12 cellular contexts compared by ENCODE assay signal in genomic region chr1:225442156-225442555, GRCh38. TPM values are rescaled to one million over a fixed set of nuclear protein-coding genes. Genes with fewer than 3 reads are reported as not detected.
DNase-seq lines count a peak whose midpoint lies in the region; ATAC-seq, FAIRE-seq and TF ChIP-seq lines count a peak whose summit lies in the region.
"Had no signal": no experiment of that assay in that cellular context is flagged by ENCODE, and none has a peak within 500 bp of the region (broad histone marks: within the 10 kb centered on the region; RNA-seq: fewer than 3 reads in every experiment).

No MANE protein-coding gene starts in this region.

- no peak overlapping the region for H2AK5ac ChIP-seq in neuronal stem cell (ENCODE audit: low read depth, low read length)

- 71% methylated on average over 2 of the region's 2 CpGs for WGBS in GM12878 (ENCODE audit: insufficient coverage, insufficient replicate concordance, low lambda C conversion rate, missing lambda C conversion rate)
- WGBS in neuronal stem cell (ENCODE audit: extremely low coverage in 2 of 2, insufficient read length in 2 of 2, insufficient replicate concordance in 1 of 2), 2 donors, result no CpG with 5 or more reads among the region's 2 CpGs

- intact Hi-C loops in GM12878 (cut with micrococcal nuclease; ENCODE audit: unreplicated experiment), result no loop called here

- peaks cover 58% of the 10 kb centered on the region for H3K4me1 ChIP-seq in CD8-positive, alpha-beta memory T cell (ENCODE audit: insufficient read depth, low read length)
- H3K4me1 ChIP-seq in GM12878 (ENCODE audit: control insufficient read depth, insufficient read depth, low read length) (peaks cover 32% of the 10 kb centered on the region), neuronal stem cell (ENCODE audit: control insufficient read depth in 2 of 2, insufficient read depth in 1 of 2, low read depth in 1 of 2, low read length in 2 of 2) (peaks cover 3 to 5% of the 10 kb centered on the region in 2 donors)

- no peak overlapping the region for H3K27ac ChIP-seq in CD8-positive, alpha-beta memory T cell (ENCODE audit: low read depth, low read length)
- H3K27ac ChIP-seq in KOPT-K1 (ENCODE audit: low read depth, low read length, poor library complexity, severe bottlenecking), result peak overlapping the region; percentile 80
- peak overlapping the region; percentile 59 for H3K27ac ChIP-seq in GM12878 (ENCODE audit: control insufficient read depth, insufficient read depth)
- no peak overlapping the region for H3K27ac ChIP-seq in neuronal stem cell (replicated peaks; ENCODE audit: low read length)
- H3K27ac ChIP-seq: epithelial cell of prostate had no signal

- peaks cover 46 to 56% (median 55%) of the 10 kb centered on the region in 3 donors for H3K4me1 Mint-ChIP-seq in CD8-positive, alpha-beta memory T cell

- no peaks in the 10 kb centered on the region for H4K20me1 ChIP-seq in GM12878 (ENCODE audit: control insufficient read depth, insufficient read depth)

- no peak overlapping the region for H4K8ac ChIP-seq in neuronal stem cell (ENCODE audit: low read depth, low read length)

- H3K4me2 ChIP-seq in GM12878 (ENCODE audit: control insufficient read depth, insufficient read depth) (peak overlapping the region; percentile 82), neuronal stem cell (ENCODE audit: insufficient read depth, low read length, poor library complexity, severe bottlenecking) (no peak overlapping the region)
- H3K4me2 ChIP-seq: SK-N-SH had no signal

- H3K18ac ChIP-seq in neuronal stem cell (ENCODE audit: low read length), result peak overlapping the region; percentile 24

- H3K79me2 ChIP-seq in GM12878 (ENCODE audit: control insufficient read depth, insufficient read depth, low read length), result no peaks in the 10 kb centered on the region

- H3K9me3 Mint-ChIP-seq in CD8-positive, alpha-beta memory T cell, result no peaks in the 10 kb centered on the region

- H3K36me3 Mint-ChIP-seq in CD8-positive, alpha-beta memory T cell, result no peaks in the 10 kb centered on the region

- H3K79me1 ChIP-seq in neuronal stem cell (ENCODE audit: low read depth, low read length), result no peaks in the 10 kb centered on the region

- H2BK120ac ChIP-seq in neuronal stem cell (ENCODE audit: low read depth, low read length), result no peak overlapping the region

- peak overlapping the region in 4 of 7 donors; percentile 33 to 52 (median 50) for H3K4me3 Mint-ChIP-seq in CD8-positive, alpha-beta memory T cell

- no peak overlapping the region for H3K4ac ChIP-seq in neuronal stem cell (ENCODE audit: low read length)

- TF ChIP-seq POLR2A in GM12878 (IDR thresholded peaks at IDR 0.05; ENCODE audit: low read depth, low read length), result no peak

- no peaks in the 10 kb centered on the region for H3K9me3 ChIP-seq in CD8-positive, alpha-beta memory T cell (ENCODE audit: low read length)
- no peaks in the 10 kb centered on the region for H3K9me3 ChIP-seq in KOPT-K1 (ENCODE audit: insufficient read depth, low read length, poor library complexity, severe bottlenecking)
- no peaks in the 10 kb centered on the region for H3K9me3 ChIP-seq in GM12878 (replicated peaks; ENCODE audit: control insufficient read depth, insufficient read depth, low read length)
- H3K9me3 ChIP-seq in neuronal stem cell (replicated peaks in 1 of 2; ENCODE audit: control insufficient read depth in 2 of 2, insufficient read depth in 1 of 2, low read depth in 1 of 2, low read length in 2 of 2), result no peaks in the 10 kb centered on the region
- H3K9me3 ChIP-seq: SK-N-SH had no signal

- DNase-seq in CD8-positive, alpha-beta memory T cell, result no peak
- DNase-seq in GM12878 (ENCODE audit: low read depth, low spot score) (no peak), neuronal stem cell (ENCODE audit: low spot score) (no peak), NCI-H2196 treated with DMSO at 0.1 percent for 48 hours (lab: John Stamatoyannopoulos, UW; ENCODE audit: unreplicated experiment) (no peak), NCI-H82 treated with DMSO at 0.1 percent for 48 hours (lab: John Stamatoyannopoulos, UW; ENCODE audit: unreplicated experiment) (no peak), ureter (ENCODE audit: low spot score) (no peak)
- DNase-seq: DMS 273 treated with DMSO at 0.1 percent for 48 hours; NCI-H748 treated with DMSO at 0.1 percent for 48 hours; SK-N-SH; stimulated activated CD4-positive, alpha-beta T cell treated with anti-CD3 and anti-CD28 coated beads, Interleukin-12 subunit alpha, Interleukin-12 subunit beta, amount 100 ng/mL, for 4 hours had no signal

- H3K9ac ChIP-seq in GM12878 (ENCODE audit: control insufficient read depth, insufficient read depth, low read length), result 0 out of 2 replicates have a peak overlapping the region, but pooled peaks have one; percentile 47
- no peak overlapping the region for H3K9ac ChIP-seq in neuronal stem cell (ENCODE audit: low read depth, low read length, poor library complexity)
- H3K9ac ChIP-seq: SK-N-SH had no signal

- POLR2A ChIA-PET in CD8-positive, alpha-beta memory T cell (lab: Charles Lee), result interaction anchor here (1.3 kb wide), 1 partner anchor 25 kb away, joined by 3 read pairs; no protein-coding TSS in a partner anchor
- POLR2A ChIA-PET in GM12878 (lab: Charles Lee), result interaction anchor here (0.6 to 2.9 kb wide), 5 partner anchors 14 to 1270 kb away, joined by 3 to 11 read pairs (median 4); partner anchors contain the start of gene LBR

- FAIRE-seq in GM12878 (lab: Jason Lieb, UNC), result no peak

- peak overlapping the region; percentile 55 to 94 (median 75) for H3K27ac Mint-ChIP-seq in CD8-positive, alpha-beta memory T cell

- H3K14ac ChIP-seq in neuronal stem cell (ENCODE audit: low read length), result no peak overlapping the region

- RAD21 ChIA-PET in GM12878 (lab: Charles Lee; ENCODE audit: unreplicated experiment), result interaction anchor here (1.0 to 2.6 kb wide), 5 partner anchors 13 to 519 kb away, joined by 3 to 10 read pairs (median 4); no protein-coding TSS in a partner anchor

- no peak for TF ChIP-seq EP300 in GM12878 (IDR thresholded peaks at IDR 0.05; ENCODE audit: borderline replicate concordance in 1 of 2, control insufficient read depth in 1 of 2, low read depth in 2 of 2, low read length in 2 of 2)

- H3K36me3 ChIP-seq in CD8-positive, alpha-beta memory T cell (ENCODE audit: insufficient read depth, low read length), result no peaks in the 10 kb centered on the region
- H3K36me3 ChIP-seq in KOPT-K1 (ENCODE audit: insufficient read depth, low read length) (no peaks in the 10 kb centered on the region), GM12878 (ENCODE audit: control insufficient read depth in 2 of 2, insufficient read depth in 2 of 2, low read length in 1 of 2) (no peaks in the 10 kb centered on the region), neuronal stem cell (replicated peaks in 1 of 2; ENCODE audit: control insufficient read depth in 2 of 2, insufficient read depth in 2 of 2, low read length in 2 of 2) (no peaks in the 10 kb centered on the region)

- H3K23ac ChIP-seq in neuronal stem cell (ENCODE audit: low read depth, low read length, poor library complexity), result no peak overlapping the region

- no peak overlapping the region for H2BK5ac ChIP-seq in neuronal stem cell (ENCODE audit: low read length)

- in situ Hi-C loops in GM12878 (cut with MboI), result no loop called here

- H4K91ac ChIP-seq in neuronal stem cell (ENCODE audit: low read depth, low read length, poor library complexity), result no peak overlapping the region

- ATAC-seq in GM12878, result no peak

- H3K27me3 Mint-ChIP-seq in CD8-positive, alpha-beta memory T cell, result no peaks in the 10 kb centered on the region

- no peak overlapping the region for H2BK12ac ChIP-seq in neuronal stem cell (ENCODE audit: low read length)

- CTCF ChIA-PET in CD8-positive, alpha-beta memory T cell (lab: Charles Lee), result interaction anchor here (0.8 to 2.6 kb wide), 6 partner anchors 11 to 122 kb away, joined by 3 to 13 read pairs (median 4); partner anchors contain the start of gene LBR
- CTCF ChIA-PET in GM12878 (lab: Yijun Ruan, JAX), result interaction anchor here (0.7 to 3.5 kb wide), 9 partner anchors 9 to 536 kb away, joined by 3 to 53 read pairs (median 8); partner anchors contain the start of gene LBR

- H2AFZ ChIP-seq in GM12878 (ENCODE audit: control insufficient read depth, low read depth, low read length) (peak overlapping the region; percentile 91), neuronal stem cell (ENCODE audit: low read length) (no peak overlapping the region)

- no peak for TF ChIP-seq CTCF in GM12878 (IDR thresholded peaks at IDR 0.05 in 2 of 3, conservative IDR thresholded peaks at IDR 0.05 in 1 of 3; ENCODE audit: control insufficient read depth in 2 of 3, extremely low read depth in 1 of 3, insufficient read depth in 1 of 3, low read depth in 3 of 3, low read length in 3 of 3)

- TF ChIP-seq RAD21 in GM12878 (IDR thresholded peaks at IDR 0.05; ENCODE audit: insufficient read depth, low read depth, low read length), result no peak

- H2BK15ac ChIP-seq in neuronal stem cell (ENCODE audit: low read length), result no peak overlapping the region

- H3K4me3 ChIP-seq in CD8-positive, alpha-beta memory T cell (ENCODE audit: low read length), result no peak overlapping the region
- H3K4me3 ChIP-seq in GM12878 (peak overlapping the region; percentile 2; the same call in 1 of the 2 replicates), neuronal stem cell (ENCODE audit: low read length in 2 of 2) (no peak overlapping the region)

- no peaks in the 10 kb centered on the region for H3K27me3 ChIP-seq in CD8-positive, alpha-beta memory T cell (ENCODE audit: insufficient read depth, low read length, poor library complexity, severe bottlenecking)
- no peaks in the 10 kb centered on the region for H3K27me3 ChIP-seq in GM12878 (replicated peaks in 1 of 2; ENCODE audit: control insufficient read depth in 2 of 2, insufficient read depth in 2 of 2, low read length in 1 of 2)
- H3K27me3 ChIP-seq in neuronal stem cell (ENCODE audit: control insufficient read depth in 3 of 3, insufficient read depth in 3 of 3, low read depth in 1 of 3, low read length in 3 of 3), result no peaks in the 10 kb centered on the region

- SMC1A ChIA-PET in GM12878 (lab: Charles Lee; ENCODE audit: uncharacterized antibody, unreplicated experiment), result interaction anchor here (0.9 to 7.3 kb wide), 4 partner anchors 15 to 123 kb away, joined by 3 to 108 read pairs (median 6); partner anchors contain the start of gene LBR

- BruUV-seq in GM12878 (replicated peaks; lab: Mats Ljungman, UMichigan), result no TSS peak

RNA-seq across cellular contexts. Expression of gene LBR, which starts 14.3 kb away (rescaled TPM):
- 100 to 1,000 TPM; 125 to 132 TPM for total RNA-seq in CD8-positive, alpha-beta memory T cell
- 110 TPM for polyA plus RNA-seq in CD8-positive, alpha-beta memory T cell
- total RNA-seq in GM12878 (2013; cell fraction: nucleolus; rRNA removed), result 109 and 122 TPM in 2 replicates
- 98.7 and 119 TPM in 2 replicates for total RNA-seq in GM12878 (2014; rRNA removed)
- 114 and 115 TPM in 2 replicates for total RNA-seq in GM12878 (2014; rRNA removed; fragmentation: Illumina TruSeq; extraction: Trizol)
- 121 and 122 TPM in 2 replicates for total RNA-seq in GM12878 (2021)
- 23.2 TPM for polyA plus RNA-seq in GM12878 (2011; ENCODE audit: low read depth)
- polyA plus RNA-seq in GM12878 (2011; rRNA removed), result 107 and 150 TPM in 2 replicates
- polyA plus RNA-seq in GM12878 (2011; cell fraction: cytosol; rRNA removed), result 65.0 and 77.4 TPM in 2 replicates
- polyA plus RNA-seq in GM12878 (2011; cell fraction: nucleus; rRNA removed), result 58.7 and 70.0 TPM in 2 replicates
- polyA plus RNA-seq in GM12878 (2012), result 45.6 and 47.4 TPM in 2 replicates
- polyA plus RNA-seq in GM12878 (2014; fragmentation: Illumina TruSeq; extraction: Trizol), result 113 and 134 TPM in 2 replicates
- polyA plus RNA-seq in GM12878 (2014; fragmentation: Nextera tagmentation; extraction: Ambion mirVana), result 100 to 1,000 TPM in 1 of 2 experiments, 10 to 100 TPM in 1; 81.8 to 120 TPM
- 77.6 and 82.7 TPM in 2 replicates for polyA plus RNA-seq in GM12878 (2014; rRNA removed)
- 100 to 1,000 TPM; 169 to 178 TPM for polyA plus RNA-seq in GM12878 (2016; fragmentation: Nextera tagmentation; extraction: Ambion mirVana)
- polyA minus RNA-seq in GM12878 (2011; rRNA and poly(A)+ RNA removed), result 95.3 and 99.4 TPM in 2 replicates
- 31.2 and 33.1 TPM in 2 replicates for polyA minus RNA-seq in GM12878 (2011; cell fraction: cytosol; rRNA and poly(A)+ RNA removed)
- 50.9 and 107 TPM in 2 replicates for polyA minus RNA-seq in GM12878 (2011; cell fraction: nucleus; rRNA and poly(A)+ RNA removed)
- 82.5 TPM for polyA plus RNA-seq in neuronal stem cell (2013, experiment 1 of 2)
- polyA plus RNA-seq in neuronal stem cell (2013, experiment 2 of 2), result 83.8 TPM
- total RNA-seq in ureter, result 81.0 TPM

Comparison
In these comparisons a context has a peak if more than half of its experiments do, and no peak if none do; other contexts are left out.
1. H3K27ac ChIP-seq: peak in KOPT-K1 (single experiment) and GM12878 (single experiment); none in CD8-positive, alpha-beta memory T cell (single experiment) and neuronal stem cell (single experiment).